13 cellular contexts compared by ENCODE assay signal in the genomic region with DNA sequence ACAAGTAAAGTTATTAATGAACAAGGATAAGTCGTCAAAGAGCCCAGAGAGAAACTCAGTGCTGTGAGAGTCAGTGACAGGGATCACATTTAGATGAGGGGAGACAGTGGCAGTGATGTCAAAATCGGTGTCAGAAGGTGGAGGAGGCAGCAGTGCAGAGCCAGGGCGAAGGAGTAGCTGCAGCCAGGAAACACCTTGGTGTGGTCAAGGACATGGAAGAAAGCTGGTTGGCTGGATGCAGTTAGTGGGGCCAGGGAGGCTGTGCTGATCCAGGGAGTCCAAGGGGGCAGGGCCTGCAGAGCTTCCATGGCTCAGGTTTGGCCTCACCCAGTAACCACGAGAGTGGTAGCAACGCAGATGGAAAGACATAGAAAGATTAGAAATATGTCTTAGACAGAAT.
"Had no signal": no experiment of that assay in that cellular context is flagged by ENCODE, and none has a peak within 500 bp of the region (broad histone marks: within the 10 kb centered on the region; RNA-seq: fewer than 3 reads in every experiment).

No MANE protein-coding gene starts in this region.

- H3K4me3 Mint-ChIP-seq: activated CD4-positive, alpha-beta memory T cell treated with anti-CD3 and anti-CD28 coated beads, Interleukin-2, amount 10 ng/mL, durations not matched to agents 7 days and 5 days; activated CD4-positive, alpha-beta T cell treated with anti-CD3 and anti-CD28 coated beads for 36 hours; natural killer cell; stimulated activated naive CD8-positive, alpha-beta T cell treated with anti-CD3 and anti-CD28 coated beads, Interleukin-15, Interleukin-2, amounts not matched to agents 100 ng/mL and 50 ng/mL, for 24 hours had no signal

- H3K27me3 ChIP-seq: heart right ventricle had no signal

- H3K27ac ChIP-seq: WERI-Rb-1 had no signal

- H3K4me3 ChIP-seq: heart right ventricle had no signal

- H3K9me3 Mint-ChIP-seq: natural killer cell had no signal

- DNase-seq: activated CD4-positive, alpha-beta memory T cell treated with anti-CD3 and anti-CD28 coated beads, Interleukin-2, amount 10 ng/mL, durations not matched to agents 7 days and 5 days; activated CD4-positive, alpha-beta T cell treated with anti-CD3 and anti-CD28 coated beads for 36 hours; activated CD8-positive, alpha-beta memory T cell treated with anti-CD3 and anti-CD28 coated beads, Interleukin-2, amount 50 U/mL, for 4 hours; activated naive CD4-positive, alpha-beta T cell; effector CD4-positive, alpha-beta T cell; heart right ventricle; kidney; natural killer cell; occipital lobe; stimulated activated CD4-positive, alpha-beta T cell treated with anti-CD3 and anti-CD28 coated beads, Interleukin-4, amount 100 ng/mL, for 1 hour; stimulated activated CD8-positive, alpha-beta memory T cell treated with anti-CD3 and anti-CD28 coated beads, Interleukin-4, amount 100 ng/mL, for 48 hours; WERI-Rb-1 had no signal

- H3K27me3 Mint-ChIP-seq: activated CD4-positive, alpha-beta T cell treated with anti-CD3 and anti-CD28 coated beads for 36 hours; stimulated activated naive CD8-positive, alpha-beta T cell treated with anti-CD3 and anti-CD28 coated beads, Interleukin-15, Interleukin-2, amounts not matched to agents 100 ng/mL and 50 ng/mL, for 24 hours had no signal

- H3K36me3 ChIP-seq: heart right ventricle, WERI-Rb-1 had no signal

- H3K36me3 Mint-ChIP-seq: natural killer cell had no signal

- H3K27ac Mint-ChIP-seq: activated CD4-positive, alpha-beta memory T cell treated with anti-CD3 and anti-CD28 coated beads, Interleukin-2, amount 10 ng/mL, durations not matched to agents 7 days and 5 days; activated CD4-positive, alpha-beta T cell treated with anti-CD3 and anti-CD28 coated beads for 36 hours; natural killer cell; stimulated activated naive CD8-positive, alpha-beta T cell treated with anti-CD3 and anti-CD28 coated beads, Interleukin-15, Interleukin-2, amounts not matched to agents 100 ng/mL and 50 ng/mL, for 24 hours had no signal

- ATAC-seq: activated CD4-positive, alpha-beta T cell treated with anti-CD3 and anti-CD28 coated beads for 36 hours; heart right ventricle; natural killer cell had no signal

- H3K9me3 ChIP-seq: heart right ventricle had no signal
